Comparison of ENCODE assay signal across 10 cellular contexts in genomic region chr14:55272922-55273321, GRCh38. TPM values are rescaled to one million over a fixed set of nuclear protein-coding genes. Genes with fewer than 3 reads are reported as not detected.
A peak's percentile ranks its signal among the peaks of the same experiment; 100 is the strongest.
DNase-seq lines count a peak whose midpoint lies in the region; ATAC-seq and TF ChIP-seq lines count a peak whose summit lies in the region.
"Had no signal": no experiment of that assay in that cellular context is flagged by ENCODE, and none has a peak within 500 bp of the region (broad histone marks: within the 10 kb centered on the region; RNA-seq: fewer than 3 reads in every experiment).

No MANE protein-coding gene starts in this region.

- H3K27me3 ChIP-seq in Panc1 (ENCODE audit: control insufficient read depth, insufficient read depth, low read length) (no peaks in the 10 kb centered on the region), prostate gland (replicated peaks; ENCODE audit: insufficient read depth) (no peaks in the 10 kb centered on the region), ovary (no peaks in the 10 kb centered on the region)

- BruUV-seq in Panc1 (replicated peaks; lab: Mats Ljungman, UMichigan) = TSS peak; percentile 75

- no peak for TF ChIP-seq CTCF in GM12864 (IDR thresholded peaks at IDR 0.05; ENCODE audit: low read depth, low read length, missing control alignments)
- no peak for TF ChIP-seq CTCF in Panc1 (IDR thresholded peaks at IDR 0.05)
- TF ChIP-seq CTCF in epithelial cell of esophagus (IDR thresholded peaks at IDR 0.05; ENCODE audit: insufficient read depth, low read depth, low read length, missing control alignments) = no peak
- no peak for TF ChIP-seq CTCF in prostate gland (IDR thresholded peaks at IDR 0.05)
- TF ChIP-seq CTCF in ovary (IDR thresholded peaks at IDR 0.05) = no peak

- TF ChIP-seq EP300 in ovary (IDR thresholded peaks at IDR 0.05) = no peak

- peak overlapping the region; percentile 77 for H3K27ac ChIP-seq in Panc1 (ENCODE audit: low read length)
- H3K27ac ChIP-seq in prostate gland = peak overlapping the region; percentile 0 to 91
- H3K27ac ChIP-seq in ovary = no peak overlapping the region

- H3K4me1 ChIP-seq in Panc1 (ENCODE audit: control insufficient read depth, insufficient read depth, low read length) (peaks cover 27% of the 10 kb centered on the region), prostate gland (replicated peaks) (peaks cover 4% of the 10 kb centered on the region), ovary (ENCODE audit: insufficient read depth) (peaks cover 4% of the 10 kb centered on the region)

- H3K4me3 ChIP-seq in GM12864 (ENCODE audit: low read depth, low read length) = peak overlapping the region; percentile 91
- peak overlapping the region; percentile 69 to 91 for H3K4me3 ChIP-seq in Panc1 (ENCODE audit: low read depth in 2 of 2, low read length in 2 of 2)
- peak overlapping the region; percentile 94 for H3K4me3 ChIP-seq in epithelial cell of esophagus (ENCODE audit: low read length)
- peak overlapping the region; percentile 96 to 97 for H3K4me3 ChIP-seq in prostate gland
- H3K4me3 ChIP-seq in ovary = no peak overlapping the region

- in situ Hi-C loops in Panc1 (cut with HindIII; ENCODE audit: low pct_unique_long_range_greater_than_20kb, low sequenced_read_pairs) = no loop called here

- H3K36me3 ChIP-seq in Panc1 (ENCODE audit: control insufficient read depth, insufficient read depth, low read length) (no peaks in the 10 kb centered on the region; the same call in 1 of the 2 replicates), prostate gland (no peaks in the 10 kb centered on the region), ovary (no peaks in the 10 kb centered on the region)

- TF ChIP-seq POLR2A in prostate gland (IDR thresholded peaks at IDR 0.05) (no peak), ovary (IDR thresholded peaks at IDR 0.05) (no peak)

- intact Hi-C loops in Panc1 (cut with micrococcal nuclease; ENCODE audit: unreplicated experiment) (loop anchor here (10.0 kb wide), 1 partner anchor 72 kb away; no protein-coding TSS in a partner anchor), prostate gland (cut with DNase I) (loop anchor here (10.0 kb wide), 1 partner anchor 142 kb away; the partner anchor contains the start of gene ATG14), ovary (cut with DNase I) (loop anchor here in 3 of 4 donors (5.0 to 10.0 kb wide), 3 partner anchors 72 to 82 kb away; no protein-coding TSS in a partner anchor)

- ATAC-seq in Panc1 (no peak), HG03280 (IDR thresholded peaks at IDR 0.05; ENCODE audit: unreplicated experiment) (no peak), HG02981 (IDR thresholded peaks at IDR 0.05; ENCODE audit: unreplicated experiment) (no peak)

- CTCF ChIA-PET in Panc1 (lab: Charles Lee) = no interaction called here

- POLR2A ChIA-PET in Panc1 (lab: Charles Lee) = no interaction called here

- WGBS in prostate gland = 59% methylated on average over 2 of the region's 2 CpGs
- WGBS in ovary, 3 donors = 21 to 48% (median 36%) methylated on average over 2 of the region's 2 CpGs

- no peaks in the 10 kb centered on the region for H3K9me3 ChIP-seq in Panc1 (ENCODE audit: control insufficient read depth, insufficient read depth, low read depth, low read length)
- H3K9me3 ChIP-seq in prostate gland = no peaks in the 10 kb centered on the region
- no peaks in the 10 kb centered on the region for H3K9me3 ChIP-seq in ovary

- DNase-seq in GM12864 (ENCODE audit: low read depth) (no peak), Panc1 (ENCODE audit: low read depth, low spot score) (no peak), epithelial cell of esophagus (ENCODE audit: low read depth) (peak; percentile 7), prostate gland (ENCODE audit: low spot score) (no peak), ovary (no peak), putamen (ENCODE audit: low spot score) (no peak)
- DNase-seq: activated CD4-positive, alpha-beta T cell treated with anti-CD3 and anti-CD28 coated beads, Interleukin-2, amount 50 U/mL, for 48 hours; substantia nigra had no signal

RNA-seq across cellular contexts. Expression of gene FBXO34, which starts 1.7 kb away (rescaled TPM):
- total RNA-seq in Panc1 (2021; ENCODE audit: unreplicated experiment) (18.8 TPM), prostate gland (10 to 100 TPM; 37.8 to 73.3 TPM), ovary (10 to 100 TPM; 18.1 to 29.8 (median 24.3) TPM)
- 9.6 TPM for polyA plus RNA-seq in Panc1 (2012; ENCODE audit: insufficient read length)
- polyA plus RNA-seq in ovary = 10 to 100 TPM; 11.4 to 17.6 TPM

Comparison
In these comparisons a context has a peak if more than half of its experiments do, and no peak if none do; other contexts are left out.
1. H3K27ac ChIP-seq: peak in Panc1 (single experiment) and prostate gland (2 of 2); none in ovary (0 of 2).